ENCODE assay signal across 7 cellular contexts in the genomic region with DNA sequence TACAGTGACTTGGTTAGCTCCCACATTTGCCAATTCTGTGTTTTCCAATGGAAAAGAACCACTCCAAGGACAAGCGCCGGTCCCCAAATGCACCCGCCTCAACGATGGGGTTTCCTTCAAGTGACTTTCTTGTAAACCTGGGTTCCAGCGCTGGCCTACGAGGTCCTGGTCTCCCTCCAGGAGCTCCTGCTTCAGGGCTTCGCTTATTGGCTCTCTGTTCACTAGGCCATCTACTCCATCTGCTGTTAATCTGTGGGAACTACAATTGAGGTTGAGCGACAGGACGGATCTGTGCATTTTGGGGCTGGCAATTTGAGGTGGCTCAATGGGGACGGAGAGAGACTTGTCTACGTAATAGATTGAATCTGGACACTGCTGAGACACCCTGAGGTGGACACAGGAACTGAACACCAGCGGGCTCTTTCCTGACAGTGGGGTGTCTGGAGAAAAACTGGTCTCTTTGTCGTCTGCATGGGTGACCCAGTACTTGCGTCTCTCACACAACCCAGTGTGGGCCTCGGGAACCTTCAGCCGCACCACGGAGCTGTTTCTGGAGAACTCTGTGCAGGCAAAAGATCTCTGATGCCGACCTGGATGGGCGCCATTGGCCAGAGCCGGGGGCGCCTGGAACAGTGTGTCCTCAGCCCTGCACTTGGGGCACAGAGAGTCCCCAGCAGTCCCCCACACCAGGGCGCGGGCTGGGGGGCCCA.
DNase-seq lines count a peak whose midpoint lies in the region; ATAC-seq and TF ChIP-seq lines count a peak whose summit lies in the region.

No MANE protein-coding gene starts in this region.

- H3K79me2 ChIP-seq in H9 (ENCODE audit: insufficient read depth, low read length) = no peaks in the 10 kb centered on the region

- H3K4me2 ChIP-seq in H9 (ENCODE audit: insufficient read depth, insufficient read length, low read length) = no peak overlapping the region

- no peaks in the 10 kb centered on the region; a peak in 1 of 4 replicates for H3K4me1 Mint-ChIP-seq in H9
- H3K4me1 Mint-ChIP-seq in effector memory CD8-positive, alpha-beta T cell (ENCODE audit: low read depth in 2 of 2) = peaks cover 0 to 4% of the 10 kb centered on the region in 2 donors

- H3K14ac ChIP-seq in H9 (ENCODE audit: insufficient read depth, low read length) = no peak overlapping the region

- no peak overlapping the region for H2AFZ ChIP-seq in H9 (ENCODE audit: low read length)

- H3K23me2 ChIP-seq in H9 (ENCODE audit: insufficient read length, low read depth, low read length, poor library complexity, severe bottlenecking) = no peaks in the 10 kb centered on the region

- no peak overlapping the region for H2BK5ac ChIP-seq in H9 (ENCODE audit: insufficient read length, low read length)

- DNase-seq in EH (ENCODE audit: low read depth) (peak; percentile 71), H9 (peak; percentile 70), OCI-M1 (lab: John Stamatoyannopoulos, UW) (peak; percentile 74), lung (ENCODE audit: low spot score) (no peak)
- peak in 2 of 3 experiments; percentile 18 to 24 for DNase-seq in effector memory CD8-positive, alpha-beta T cell
- DNase-seq in activated naive CD4-positive, alpha-beta T cell treated with Interleukin-2 at 50 U/mL for 16 hours = no peak

- H3K79me1 ChIP-seq in H9 (ENCODE audit: insufficient read depth, low read depth, low read length, poor library complexity, severe bottlenecking) = no peaks in the 10 kb centered on the region

- no peak overlapping the region for H2BK20ac ChIP-seq in H9 (ENCODE audit: low read depth, low read length, poor library complexity, severe bottlenecking)

- no peaks in the 10 kb centered on the region for H3K36me3 Mint-ChIP-seq in H9 (ENCODE audit: insufficient read depth in 1 of 3, low read depth in 3 of 3)
- peaks cover 3% of the 10 kb centered on the region for H3K36me3 Mint-ChIP-seq in effector memory CD8-positive, alpha-beta T cell (ENCODE audit: insufficient read depth)

- H3K9me3 Mint-ChIP-seq in H9 = no peaks in the 10 kb centered on the region
- H3K9me3 Mint-ChIP-seq in effector memory CD8-positive, alpha-beta T cell = peaks cover 0 to 2% of the 10 kb centered on the region in 2 donors

- no peaks in the 10 kb centered on the region for H4K20me1 ChIP-seq in H9 (ENCODE audit: control insufficient read depth, insufficient read depth, insufficient read length)

- ATAC-seq in effector memory CD8-positive, alpha-beta T cell (replicated peaks) = no peak
- ATAC-seq in lung (ENCODE audit: insufficient read depth, low FRiP score) (no peak), HG03045 (IDR thresholded peaks at IDR 0.05; ENCODE audit: unreplicated experiment) (no peak)

- H4K8ac ChIP-seq in H9 (replicated peaks; ENCODE audit: insufficient read length, low read depth, low read length) = no peak overlapping the region

- no CpG with 5 or more reads among the region's 23 CpGs for WGBS in H9 (ENCODE audit: extremely low coverage, insufficient read length, low lambda C conversion rate)
- WGBS in lung, 2 donors = 60 to 61% methylated on average over 23 of the region's 23 CpGs

- H3K4ac ChIP-seq in H9 (ENCODE audit: low read depth, low read length) = no peak overlapping the region

- no peak overlapping the region for H3K4me3 Mint-ChIP-seq in H9
- no peak overlapping the region for H3K4me3 Mint-ChIP-seq in effector memory CD8-positive, alpha-beta T cell

- no peak overlapping the region for H2BK15ac ChIP-seq in H9 (ENCODE audit: low read depth, low read length)

- no peak overlapping the region for H3K9ac ChIP-seq in H9 (ENCODE audit: extremely low read depth, insufficient read length, low read length)

- H3K18ac ChIP-seq in H9 (ENCODE audit: insufficient read length, low read depth, low read length) = no peak overlapping the region

- H3K27me3 Mint-ChIP-seq in H9 (ENCODE audit: low read depth) = no peaks in the 10 kb centered on the region; the same call in 1 of the 2 replicates
- no peaks in the 10 kb centered on the region for H3K27me3 Mint-ChIP-seq in effector memory CD8-positive, alpha-beta T cell

- no peak overlapping the region for H4K5ac ChIP-seq in H9 (ENCODE audit: insufficient read length, low read depth, low read length)

- peak; percentile 76 for TF ChIP-seq CTCF in H9 (conservative IDR thresholded peaks at IDR 0.05)
- TF ChIP-seq CTCF in lung (IDR thresholded peaks at IDR 0.05; ENCODE audit: control extremely low read depth, extremely low read depth) = peak; percentile 56

- H3K9me3 ChIP-seq in H9 (ENCODE audit: control insufficient read depth, low read depth, low read length) = no peaks in the 10 kb centered on the region
- H3K9me3 ChIP-seq in lung (ENCODE audit: control insufficient read depth in 2 of 2, insufficient read depth in 1 of 2, low read length in 1 of 2) = peaks cover 0 to 3% of the 10 kb centered on the region in 2 donors

- no peaks in the 10 kb centered on the region for H3K36me3 ChIP-seq in lung (ENCODE audit: control insufficient read depth in 2 of 2, insufficient read depth in 2 of 2, low read length in 2 of 2)

- no peak overlapping the region for H3K23ac ChIP-seq in H9 (ENCODE audit: insufficient read length, low read depth, low read length)

- H2BK12ac ChIP-seq in H9 (ENCODE audit: insufficient read length, low read depth, low read length) = no peak overlapping the region

- no peak overlapping the region for H3K4me3 ChIP-seq in lung

- no peak overlapping the region for H3T11ph ChIP-seq in H9 (ENCODE audit: low read length)

- no peak overlapping the region for H4K91ac ChIP-seq in H9 (ENCODE audit: insufficient read length, low read depth, low read length)

- no peak overlapping the region for H2AK5ac ChIP-seq in H9 (ENCODE audit: insufficient read length, low read length)

- no peak overlapping the region for H3K27ac Mint-ChIP-seq in H9
- H3K27ac Mint-ChIP-seq in effector memory CD8-positive, alpha-beta T cell = no peak overlapping the region

- H3K27ac ChIP-seq in H9 (ENCODE audit: insufficient read length, low read depth, low read length) (no peak overlapping the region), lung (ENCODE audit: low read depth in 1 of 2, low read length in 1 of 2) (no peak overlapping the region)

- no peaks in the 10 kb centered on the region for H3K4me1 ChIP-seq in H9 (ENCODE audit: insufficient read depth, low read length)
- H3K4me1 ChIP-seq in lung (ENCODE audit: control insufficient read depth in 2 of 2, insufficient read depth in 2 of 2, low read length in 2 of 2) = peaks cover 0 to 3% of the 10 kb centered on the region in 2 donors

- no peak overlapping the region for H2BK120ac ChIP-seq in H9 (ENCODE audit: low read depth, low read length, poor library complexity, severe bottlenecking)

- H3K27me3 ChIP-seq in H9 (ENCODE audit: insufficient read depth, low read length) (no peaks in the 10 kb centered on the region), lung (ENCODE audit: control insufficient read depth, insufficient read depth) (no peaks in the 10 kb centered on the region)

- no peak overlapping the region for H3K56ac ChIP-seq in H9 (ENCODE audit: insufficient read length, low read depth, low read length)

Comparison
In these comparisons a context has a peak if more than half of its experiments do, and no peak if none do; other contexts are left out.
1. DNase-seq: peak in EH (single experiment), H9 (single experiment), OCI-M1 (single experiment) and effector memory CD8-positive, alpha-beta T cell (2 of 3); none in lung (single experiment) and activated naive CD4-positive, alpha-beta T cell treated with Interleukin-2 at 50 U/mL for 16 hours (single experiment).